In the genomic region with DNA sequence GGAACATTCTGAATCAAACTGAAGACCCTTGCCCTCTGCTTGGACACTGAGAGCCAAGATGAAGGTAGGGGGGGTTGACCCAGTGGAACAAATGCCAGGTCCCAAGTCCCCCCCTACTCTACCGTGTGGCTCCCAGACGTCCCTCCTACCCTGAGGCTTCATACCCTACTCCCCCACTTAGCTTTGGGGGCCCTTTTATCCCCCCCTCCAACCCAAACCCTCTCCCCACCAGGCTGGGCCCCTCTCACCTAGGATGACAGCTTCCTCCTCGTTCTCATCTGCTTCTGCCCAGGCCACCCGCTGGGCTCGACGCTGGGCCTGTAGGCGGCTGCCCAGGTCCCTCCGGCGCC, we compare ENCODE assay signal across 10 cellular contexts. TPM values are rescaled to one million over a fixed set of nuclear protein-coding genes. Genes with fewer than 3 reads are reported as not detected.
DNase-seq lines count a peak whose midpoint lies in the region; ATAC-seq, FAIRE-seq and TF ChIP-seq lines count a peak whose summit lies in the region.
"Had no signal": no experiment of that assay in that cellular context is flagged by ENCODE, and none has a peak within 500 bp of the region (broad histone marks: within the 10 kb centered on the region; RNA-seq: fewer than 3 reads in every experiment).

No MANE protein-coding gene starts in this region.

- H3K4me3 Mint-ChIP-seq in nephron progenitor cell: peak overlapping the region; percentile 94

- H3K36me3 ChIP-seq in BLaER1 treated with 17β-estradiol and CSF1 and Interleukin-3, amounts not matched to agents 10 nM and 100 nM: peaks cover 29 to 53% (median 43%) of the 10 kb centered on the region in 11 experiments
- H3K36me3 ChIP-seq in MG63 (peaks cover 4% of the 10 kb centered on the region), colonic mucosa (peaks cover 5% of the 10 kb centered on the region)

- ATAC-seq in HG03520 (IDR thresholded peaks at IDR 0.05; ENCODE audit: unreplicated experiment): no peak

- peaks cover 0 to 21% (median 6%) of the 10 kb centered on the region in 11 experiments; a peak in 6 of 22 replicates for H4K20me1 ChIP-seq in BLaER1 treated with 17β-estradiol and CSF1 and Interleukin-3, amounts not matched to agents 10 nM and 100 nM

- H3K4me1 ChIP-seq in BLaER1 treated with 17β-estradiol and CSF1 and Interleukin-3, amounts not matched to agents 10 nM and 100 nM: peaks cover 12 to 20% (median 17%) of the 10 kb centered on the region in 10 experiments
- H3K4me1 ChIP-seq in colonic mucosa: peaks cover 5% of the 10 kb centered on the region

- H3K9ac ChIP-seq in BLaER1 treated with 17β-estradiol and CSF1 and Interleukin-3, amounts not matched to agents 10 nM and 100 nM: peak overlapping the region; percentile 80 to 92 (median 88)
- peak overlapping the region; percentile 91 to 98 for H3K9ac ChIP-seq in colonic mucosa (ENCODE audit: low read depth in 2 of 2, low read length in 2 of 2)

- intact Hi-C loops in colonic mucosa (cut with DNase I): no loop called here

- DNase-seq in MG63 (no peak), colonic mucosa (no peak), nephron progenitor cell (no peak), cortex of kidney (lab: John Stamatoyannopoulos, UW) (no peak), NCI-H510A (lab: John Stamatoyannopoulos, UW) (no peak), GM19239 (ENCODE audit: insufficient read length, low spot score) (no peak)
- DNase-seq: NCI-H1092 treated with DMSO at 0.1 percent for 48 hours had no signal

- FAIRE-seq in GM19239 (lab: Jason Lieb, UNC): no peak
- FAIRE-seq: GM18507 had no signal

- H3K27me3 ChIP-seq in BLaER1 treated with 17β-estradiol and CSF1 and Interleukin-3, amounts not matched to agents 10 nM and 100 nM: no peaks in the 10 kb centered on the region
- no peaks in the 10 kb centered on the region for H3K27me3 ChIP-seq in MG63
- H3K27me3 ChIP-seq in colonic mucosa: no peaks in the 10 kb centered on the region

- H3K27me3 Mint-ChIP-seq in nephron progenitor cell (ENCODE audit: low read depth, poor library complexity): peaks cover 3% of the 10 kb centered on the region

- peaks cover 12% of the 10 kb centered on the region for H3K4me1 Mint-ChIP-seq in nephron progenitor cell

- no peaks in the 10 kb centered on the region for H3K9me3 Mint-ChIP-seq in nephron progenitor cell

- no peaks in the 10 kb centered on the region for H3K9me3 ChIP-seq in BLaER1 treated with 17β-estradiol and CSF1 and Interleukin-3, amounts not matched to agents 10 nM and 100 nM (replicated peaks in 1 of 11)
- H3K9me3 ChIP-seq in MG63 (no peaks in the 10 kb centered on the region), colonic mucosa (no peaks in the 10 kb centered on the region)

- H3K36me3 Mint-ChIP-seq in nephron progenitor cell (ENCODE audit: low read depth): peaks cover 39% of the 10 kb centered on the region

- H3K27ac ChIP-seq in BLaER1 treated with 17β-estradiol and CSF1 and Interleukin-3, amounts not matched to agents 10 nM and 100 nM: peak overlapping the region; percentile 67 to 91 (median 84); a peak in 21 of 22 replicates
- H3K27ac ChIP-seq in colonic mucosa: peak overlapping the region; percentile 73

- H3K4me3 ChIP-seq in BLaER1 treated with 17β-estradiol and CSF1 and Interleukin-3, amounts not matched to agents 10 nM and 100 nM: peak overlapping the region; percentile 81 to 96 (median 88)
- H3K4me3 ChIP-seq in MG63 (peak overlapping the region; percentile 81), colonic mucosa (peak overlapping the region; percentile 75)

- TF ChIP-seq CTCF in colonic mucosa (IDR thresholded peaks at IDR 0.05) (no peak), nephron progenitor cell (IDR thresholded peaks at IDR 0.05) (no peak)

- no peak overlapping the region for H3K27ac Mint-ChIP-seq in nephron progenitor cell

- peak overlapping the region; percentile 94 to 100 (median 98) for H3K4me2 ChIP-seq in BLaER1 treated with 17β-estradiol and CSF1 and Interleukin-3, amounts not matched to agents 10 nM and 100 nM

RNA-seq across cellular contexts. Expression of a gene that starts 1.5 kb away (rescaled TPM):
- total RNA-seq in MG63 (2014; rRNA removed; shearing (Covaris generic); ENCODE audit: low replicate concordance): 21.7 and 33.5 TPM in 2 replicates
- total RNA-seq in colonic mucosa: 10 to 100 TPM; 57.8 to 88.6 TPM

RNA-seq across cellular contexts. Expression of a gene that starts 6.4 kb away (rescaled TPM):
- total RNA-seq in MG63 (2014; rRNA removed; shearing (Covaris generic); ENCODE audit: low replicate concordance): 41.3 and 48.5 TPM in 2 replicates
- 10 to 100 TPM; 35.2 to 67.6 TPM for total RNA-seq in colonic mucosa

RNA-seq across cellular contexts. Expression of a gene that starts 29.6 kb away (rescaled TPM):
- total RNA-seq in MG63 (2014; rRNA removed; shearing (Covaris generic); ENCODE audit: low replicate concordance): 0.03 TPM in 1 of 2 replicates, not detected in the other
- 1 to 10 TPM; 7.9 to 8.3 TPM for total RNA-seq in colonic mucosa

RNA-seq across cellular contexts. Expression of a gene that starts 36.0 kb away (rescaled TPM):
- total RNA-seq in MG63 (2014; rRNA removed; shearing (Covaris generic); ENCODE audit: low replicate concordance): 0.20 TPM in 1 of 2 replicates, not detected in the other
- total RNA-seq in colonic mucosa: 1 to 10 TPM; 1.2 to 2.6 TPM

RNA-seq across cellular contexts. Expression of a gene that starts 43.3 kb away (rescaled TPM):
- total RNA-seq in MG63 (2014; rRNA removed; shearing (Covaris generic); ENCODE audit: low replicate concordance): 6.9 and 7.9 TPM in 2 replicates
- total RNA-seq in colonic mucosa: 10 to 100 TPM; 17.3 to 19.8 TPM
